Comparison of ENCODE assay signal across 1 cellular context in genomic region chr3:133732233-133732632, GRCh38. TPM values are rescaled to one million over a fixed set of nuclear protein-coding genes. Genes with fewer than 3 reads are reported as not detected.
"Had no signal": no experiment of that assay in that cellular context is flagged by ENCODE, and none has a peak within 500 bp of the region (broad histone marks: within the 10 kb centered on the region; RNA-seq: fewer than 3 reads in every experiment).

No MANE protein-coding gene starts in this region.

RNA-seq across cellular contexts. Expression of gene TF, which starts 14.0 kb away (rescaled TPM):
- total RNA-seq: fibroblast of villous mesenchyme had no signal
